25 cellular contexts compared by ENCODE assay signal in genomic region chr12:92114834-92115233, GRCh38. TPM values are rescaled to one million over a fixed set of nuclear protein-coding genes. Genes with fewer than 3 reads are reported as not detected.
DNase-seq lines count a peak whose midpoint lies in the region; ATAC-seq lines count a peak whose summit lies in the region.
"Had no signal": no experiment of that assay in that cellular context is flagged by ENCODE, and none has a peak within 500 bp of the region (broad histone marks: within the 10 kb centered on the region; RNA-seq: fewer than 3 reads in every experiment).

No MANE protein-coding gene starts in this region.

- H3K4me3 Mint-ChIP-seq in activated CD4-positive, alpha-beta T cell treated with anti-CD3 and anti-CD28 coated beads, Interleukin-2, amount 10 ng/mL, durations not matched to agents 24 days and 14 days, result peak overlapping the region; percentile 39
- H3K4me3 Mint-ChIP-seq in CD4-positive, CD25-positive, alpha-beta regulatory T cell, result peak overlapping the region in 3 of 4 donors; percentile 29 to 65 (median 63)
- H3K4me3 Mint-ChIP-seq in activated naive CD8-positive, alpha-beta T cell treated with anti-CD3 and anti-CD28 coated beads for 36 hours, result peak overlapping the region; percentile 23
- H3K4me3 Mint-ChIP-seq: activated CD4-positive, alpha-beta T cell treated with anti-CD3 and anti-CD28 coated beads, Interleukin-2, amount 10 ng/mL, durations not matched to agents 7 days and 5 days; CD14-positive monocyte; H9 had no signal

- H3K4me1 ChIP-seq in CD4-positive, CD25-positive, alpha-beta regulatory T cell (ENCODE audit: control insufficient read depth, insufficient read depth, low read length, poor library complexity, severe bottlenecking), result peaks cover 24% of the 10 kb centered on the region
- H3K4me1 ChIP-seq: prostate gland, tibial artery had no signal

- no peaks in the 10 kb centered on the region for H3K27me3 Mint-ChIP-seq in activated CD4-positive, alpha-beta T cell treated with anti-CD3 and anti-CD28 coated beads, Interleukin-2, amount 10 ng/mL, durations not matched to agents 24 days and 14 days
- H3K27me3 Mint-ChIP-seq in CD4-positive, CD25-positive, alpha-beta regulatory T cell, result no peaks in the 10 kb centered on the region
- H3K27me3 Mint-ChIP-seq in activated naive CD8-positive, alpha-beta T cell treated with anti-CD3 and anti-CD28 coated beads for 36 hours, result no peaks in the 10 kb centered on the region
- H3K27me3 Mint-ChIP-seq: activated CD4-positive, alpha-beta T cell treated with anti-CD3 and anti-CD28 coated beads, Interleukin-2, amount 10 ng/mL, durations not matched to agents 7 days and 5 days had no signal

- H3K27ac Mint-ChIP-seq in activated CD4-positive, alpha-beta T cell treated with anti-CD3 and anti-CD28 coated beads, Interleukin-2, amount 10 ng/mL, durations not matched to agents 24 days and 14 days, result peak overlapping the region; percentile 40
- H3K27ac Mint-ChIP-seq in CD4-positive, CD25-positive, alpha-beta regulatory T cell, result peak overlapping the region in 2 of 3 donors; percentile 37 to 69
- H3K27ac Mint-ChIP-seq in activated naive CD8-positive, alpha-beta T cell treated with anti-CD3 and anti-CD28 coated beads for 36 hours, result peak overlapping the region; percentile 40
- H3K27ac Mint-ChIP-seq: activated CD4-positive, alpha-beta T cell treated with anti-CD3 and anti-CD28 coated beads, Interleukin-2, amount 10 ng/mL, durations not matched to agents 7 days and 5 days; H9 had no signal

- H3K9me3 ChIP-seq in CD4-positive, CD25-positive, alpha-beta regulatory T cell (ENCODE audit: control insufficient read depth in 2 of 2, low read length in 2 of 2), result peaks cover 0 to 7% of the 10 kb centered on the region in 2 experiments
- H3K9me3 ChIP-seq: prostate gland, right lobe of liver, vagina had no signal

- peaks cover 10% of the 10 kb centered on the region for H3K36me3 ChIP-seq in CD4-positive, CD25-positive, alpha-beta regulatory T cell (ENCODE audit: control insufficient read depth, insufficient read depth, low read length)
- H3K36me3 ChIP-seq: brain microvascular endothelial cell, prostate gland, right lobe of liver, vagina, WERI-Rb-1 had no signal

- H3K27ac ChIP-seq in CD4-positive, CD25-positive, alpha-beta regulatory T cell (ENCODE audit: insufficient read depth, low read length, poor library complexity, severe bottlenecking), result no peak overlapping the region
- H3K27ac ChIP-seq: brain microvascular endothelial cell, heart right ventricle, prostate gland, right lobe of liver, tibial artery, vagina, WERI-Rb-1 had no signal

- no peak for ATAC-seq in CD4-positive, CD25-positive, alpha-beta regulatory T cell (ENCODE audit: low read depth in 2 of 2)
- no peak for ATAC-seq in GM19467 (IDR thresholded peaks at IDR 0.05; ENCODE audit: unreplicated experiment)
- ATAC-seq in HG02973 (IDR thresholded peaks at IDR 0.05; ENCODE audit: unreplicated experiment), result no peak
- ATAC-seq: heart right ventricle, right lobe of liver had no signal

- peaks cover 29% of the 10 kb centered on the region for H3K36me3 Mint-ChIP-seq in activated CD4-positive, alpha-beta T cell treated with anti-CD3 and anti-CD28 coated beads, Interleukin-2, amount 10 ng/mL, durations not matched to agents 24 days and 14 days (ENCODE audit: low read depth)
- H3K36me3 Mint-ChIP-seq in CD4-positive, CD25-positive, alpha-beta regulatory T cell, result peaks cover 12% of the 10 kb centered on the region
- H3K36me3 Mint-ChIP-seq in activated naive CD8-positive, alpha-beta T cell treated with anti-CD3 and anti-CD28 coated beads for 36 hours, result peaks cover 38% of the 10 kb centered on the region

- peaks cover 45% of the 10 kb centered on the region for H3K4me1 Mint-ChIP-seq in activated CD4-positive, alpha-beta T cell treated with anti-CD3 and anti-CD28 coated beads, Interleukin-2, amount 10 ng/mL, durations not matched to agents 24 days and 14 days
- H3K4me1 Mint-ChIP-seq in CD4-positive, CD25-positive, alpha-beta regulatory T cell, result peaks cover 50 to 59% (median 54%) of the 10 kb centered on the region in 4 donors
- H3K4me1 Mint-ChIP-seq in activated naive CD8-positive, alpha-beta T cell treated with anti-CD3 and anti-CD28 coated beads for 36 hours, result peaks cover 60% of the 10 kb centered on the region

- no peaks in the 10 kb centered on the region for H3K27me3 ChIP-seq in CD4-positive, CD25-positive, alpha-beta regulatory T cell (ENCODE audit: control insufficient read depth, insufficient read depth, low read length)
- H3K27me3 ChIP-seq: brain microvascular endothelial cell, heart right ventricle, right lobe of liver, tibial artery, vagina had no signal

- peak; percentile 58 for DNase-seq in activated CD4-positive, alpha-beta T cell treated with anti-CD3 and anti-CD28 coated beads, Interleukin-2, amount 10 ng/mL, durations not matched to agents 24 days and 14 days
- no peak for DNase-seq in activated CD4-positive, alpha-beta T cell treated with anti-CD3 and anti-CD28 coated beads, Interleukin-2, amount 50 U/mL, for 48 hours
- no peak for DNase-seq in CD4-positive, CD25-positive, alpha-beta regulatory T cell
- DNase-seq in NCI-H524 treated with DMSO at 0.1 percent for 48 hours (lab: John Stamatoyannopoulos, UW) (peak; percentile 27), HPDE6-E6E7 (ENCODE audit: extremely low spot score) (no peak)
- DNase-seq in activated naive CD8-positive, alpha-beta T cell treated with anti-CD3 and anti-CD28 coated beads for 36 hours, result no peak
- DNase-seq: activated CD4-positive, alpha-beta T cell treated with anti-CD3 and anti-CD28 coated beads, Interleukin-2, amount 10 ng/mL, durations not matched to agents 7 days and 5 days; activated effector memory CD4-positive, alpha-beta T cell treated with anti-CD3 and anti-CD28 coated beads, Interleukin-2, amount 50 U/mL, for 16 hours; amygdala; brain microvascular endothelial cell; H9; heart right ventricle; Karpas-422; NCI-H1436; NCI-H774; right lobe of liver; stimulated activated CD8-positive, alpha-beta memory T cell treated with anti-CD3 and anti-CD28 coated beads, Interleukin-4, amount 100 ng/mL, for 48 hours; SW 1271; tibial artery; WERI-Rb-1 had no signal

- H3K4me3 ChIP-seq in CD4-positive, CD25-positive, alpha-beta regulatory T cell (ENCODE audit: low read depth, low read length), result peak overlapping the region; percentile 61
- H3K4me3 ChIP-seq: heart right ventricle, prostate gland, right lobe of liver, tibial artery, vagina had no signal

- H3K9me3 Mint-ChIP-seq in activated CD4-positive, alpha-beta T cell treated with anti-CD3 and anti-CD28 coated beads, Interleukin-2, amount 10 ng/mL, durations not matched to agents 24 days and 14 days, result peaks cover 21% of the 10 kb centered on the region
- peaks cover 0 to 13% (median 0%) of the 10 kb centered on the region in 7 donors for H3K9me3 Mint-ChIP-seq in CD4-positive, CD25-positive, alpha-beta regulatory T cell
- H3K9me3 Mint-ChIP-seq in activated naive CD8-positive, alpha-beta T cell treated with anti-CD3 and anti-CD28 coated beads for 36 hours, result peaks cover 15% of the 10 kb centered on the region

- intact Hi-C loops in activated CD4-positive, alpha-beta T cell treated with anti-CD3 and anti-CD28 coated beads, Interleukin-2, amount 10 ng/mL, durations not matched to agents 24 days and 14 days (cut with micrococcal nuclease), result no loop called here

RNA-seq across cellular contexts. Expression of gene BTG1, which starts 30.8 kb away (rescaled TPM):
- 84.2 and 90.8 TPM in 2 replicates for total RNA-seq in activated CD4-positive, alpha-beta T cell treated with anti-CD3 and anti-CD28 coated beads, Interleukin-2, amount 10 ng/mL, durations not matched to agents 24 days and 14 days
- 1,342 TPM for total RNA-seq in CD4-positive, CD25-positive, alpha-beta regulatory T cell
- 100 to 1,000 TPM; 509 to 939 (median 769) TPM for polyA plus RNA-seq in CD4-positive, CD25-positive, alpha-beta regulatory T cell
- 100 to 1,000 TPM; 147 to 153 TPM for total RNA-seq in activated naive CD8-positive, alpha-beta T cell treated with anti-CD3 and anti-CD28 coated beads for 36 hours

Comparison
In these comparisons a context has a peak if more than half of its experiments do, and no peak if none do; other contexts are left out.
1. DNase-seq: peak in activated CD4-positive, alpha-beta T cell treated with anti-CD3 and anti-CD28 coated beads, Interleukin-2, amount 10 ng/mL, durations not matched to agents 24 days and 14 days (single experiment) and NCI-H524 treated with DMSO at 0.1 percent for 48 hours (single experiment); none in activated CD4-positive, alpha-beta T cell treated with anti-CD3 and anti-CD28 coated beads, Interleukin-2, amount 50 U/mL, for 48 hours (0 of 2), CD4-positive, CD25-positive, alpha-beta regulatory T cell (0 of 3), activated naive CD8-positive, alpha-beta T cell treated with anti-CD3 and anti-CD28 coated beads for 36 hours (single experiment) and HPDE6-E6E7 (single experiment).
2. Peak in every context shown above with its lines, with median percentiles within 50 percentile points of each other: H3K27ac Mint-ChIP-seq and H3K4me3 Mint-ChIP-seq.